In genomic region chr16:85460252-85460982, GRCh38 we compare ENCODE assay signal across 11 cellular contexts.
DNase-seq lines count a peak whose midpoint lies in the region; ATAC-seq and TF ChIP-seq lines count a peak whose summit lies in the region.
"Had no signal": no experiment of that assay in that cellular context is flagged by ENCODE, and none has a peak within 500 bp of the region (broad histone marks: within the 10 kb centered on the region; RNA-seq: fewer than 3 reads in every experiment).

No MANE protein-coding gene starts in this region.

- CTCF ChIA-PET in WTC11 (lab: Charles Lee) = interaction anchor here (0.9 to 4.2 kb wide), 18 partner anchors 10 to 208 kb away, joined by 3 to 30 read pairs (median 9); no protein-coding TSS in a partner anchor

- H3K27me3 ChIP-seq in HUES48 (ENCODE audit: control insufficient read depth, insufficient read depth, low read length) = peaks cover 62% of the 10 kb centered on the region
- H3K27me3 ChIP-seq in subcutaneous abdominal adipose tissue (ENCODE audit: control insufficient read depth in 5 of 5, insufficient read depth in 4 of 5, low read length in 5 of 5) = no peaks in the 10 kb centered on the region

- no peak overlapping the region for H3K27ac ChIP-seq in HUES48 (ENCODE audit: low read depth, low read length)
- peak overlapping the region; percentile 95 for H3K27ac ChIP-seq in subcutaneous abdominal adipose tissue (ENCODE audit: low read depth, low read length)
- H3K27ac ChIP-seq: SK-N-MC had no signal

- DNase-seq in WTC11 (ENCODE audit: low spot score) (no peak), left kidney (ENCODE audit: low read depth, low spot score) (peak; percentile 95), NCI-H2081 (lab: John Stamatoyannopoulos, UW) (no peak), putamen (ENCODE audit: low spot score) (no peak), RKO (ENCODE audit: low spot score) (no peak), activated gamma-delta T cell (lab: John Stamatoyannopoulos, UW) (no peak)
- DNase-seq: natural killer cell had no signal

- peaks cover 41% of the 10 kb centered on the region for H3K4me1 Mint-ChIP-seq in WTC11

- peaks cover 63% of the 10 kb centered on the region for H3K27me3 Mint-ChIP-seq in WTC11 (ENCODE audit: low read depth)

- no peaks in the 10 kb centered on the region for H3K9me3 ChIP-seq in HUES48 (ENCODE audit: control insufficient read depth, insufficient read depth, low read length)
- no peaks in the 10 kb centered on the region for H3K9me3 ChIP-seq in subcutaneous abdominal adipose tissue (ENCODE audit: control insufficient read depth in 5 of 5, low read length in 5 of 5)

- peaks cover 37% of the 10 kb centered on the region for H3K4me1 ChIP-seq in HUES48 (ENCODE audit: control insufficient read depth, insufficient read depth, low read length)
- peaks cover 18 to 60% (median 58%) of the 10 kb centered on the region in 5 donors for H3K4me1 ChIP-seq in subcutaneous abdominal adipose tissue (ENCODE audit: control insufficient read depth in 5 of 5, insufficient read depth in 5 of 5, low read length in 5 of 5)

- H3K4me3 ChIP-seq in HUES48 (ENCODE audit: low read depth, low read length) (peak overlapping the region; percentile 17; the same call in 1 of the 2 replicates), subcutaneous abdominal adipose tissue (ENCODE audit: low read depth in 1 of 5, low read length in 5 of 5) (peak overlapping the region in 3 of 5 donors; percentile 21 to 35 (median 24))
- H3K4me3 ChIP-seq: SK-N-MC had no signal

- H3K36me3 ChIP-seq in HUES48 (ENCODE audit: control insufficient read depth, insufficient read depth, low read length) (no peaks in the 10 kb centered on the region), subcutaneous abdominal adipose tissue (ENCODE audit: control insufficient read depth in 5 of 5, insufficient read depth in 5 of 5, low read length in 5 of 5) (no peaks in the 10 kb centered on the region)

- H3K9me3 Mint-ChIP-seq in WTC11 = no peaks in the 10 kb centered on the region
- H3K9me3 Mint-ChIP-seq: activated CD8-positive, alpha-beta T cell treated with anti-CD3 and anti-CD28 coated beads for 36 hours; natural killer cell had no signal

- no peak for ATAC-seq in WTC11
- ATAC-seq: natural killer cell had no signal

- no peaks in the 10 kb centered on the region for H3K36me3 Mint-ChIP-seq in WTC11
- H3K36me3 Mint-ChIP-seq: natural killer cell had no signal

- H3K9ac ChIP-seq in HUES48 (ENCODE audit: low read depth, low read length) = no peak overlapping the region
- peak overlapping the region in 3 of 5 donors; percentile 60 to 73 (median 63) for H3K9ac ChIP-seq in subcutaneous abdominal adipose tissue (ENCODE audit: low read length in 5 of 5)

- no peak for TF ChIP-seq CTCF in WTC11 (IDR thresholded peaks at IDR 0.05)

- H3K4me3 Mint-ChIP-seq in WTC11 = peak overlapping the region; percentile 16
- H3K4me3 Mint-ChIP-seq: activated CD8-positive, alpha-beta T cell treated with anti-CD3 and anti-CD28 coated beads for 36 hours; natural killer cell had no signal

- H3K27ac Mint-ChIP-seq in WTC11 = peak overlapping the region; percentile 19; the same call in 1 of the 2 replicates
- H3K27ac Mint-ChIP-seq: activated CD8-positive, alpha-beta T cell treated with anti-CD3 and anti-CD28 coated beads for 36 hours; natural killer cell had no signal

- POLR2A ChIA-PET in WTC11 (lab: Charles Lee) = interaction anchor here (0.6 to 1.3 kb wide), 3 partner anchors 10 to 44 kb away, joined by 3 to 4 read pairs (median 3); no protein-coding TSS in a partner anchor

TF ChIP-seq in WTC11, 78 proteins besides CTCF, POLR2A, EP300 and RAD21 (continues in another document):
- TF ChIP-seq SMAD3 (CRISPR knock-in tag; IDR thresholded peaks at IDR 0.05; ENCODE audit: borderline replicate concordance) (no peak), ETV6 (CRISPR knock-in tag; IDR thresholded peaks at IDR 0.05) (no peak), HMGA2 (CRISPR knock-in tag; IDR thresholded peaks at IDR 0.05) (no peak), ZNF219 (CRISPR knock-in tag; IDR thresholded peaks at IDR 0.05; ENCODE audit: borderline replicate concordance) (no peak), AFF4 (CRISPR knock-in tag; IDR thresholded peaks at IDR 0.05; ENCODE audit: borderline replicate concordance) (no peak), NFATC4 (CRISPR knock-in tag; IDR thresholded peaks at IDR 0.05) (no peak), HMGXB4 (CRISPR knock-in tag; IDR thresholded peaks at IDR 0.05) (no peak), CBFB (CRISPR knock-in tag; IDR thresholded peaks at IDR 0.05; ENCODE audit: low read depth) (no peak), IRF2 (CRISPR knock-in tag; IDR thresholded peaks at IDR 0.05; ENCODE audit: borderline replicate concordance, low read depth) (no peak), SOX15 (CRISPR knock-in tag; IDR thresholded peaks at IDR 0.05) (no peak), ZNF512 (CRISPR knock-in tag; IDR thresholded peaks at IDR 0.05; ENCODE audit: borderline replicate concordance) (no peak), MAX (CRISPR knock-in tag; IDR thresholded peaks at IDR 0.05) (no peak), ZNF671 (CRISPR knock-in tag; IDR thresholded peaks at IDR 0.05) (no peak), ZMAT4 (CRISPR knock-in tag; IDR thresholded peaks at IDR 0.05) (no peak), KAT7 (CRISPR knock-in tag; IDR thresholded peaks at IDR 0.05; ENCODE audit: borderline replicate concordance) (no peak)
